13 cellular contexts compared by ENCODE assay signal in the genomic region with DNA sequence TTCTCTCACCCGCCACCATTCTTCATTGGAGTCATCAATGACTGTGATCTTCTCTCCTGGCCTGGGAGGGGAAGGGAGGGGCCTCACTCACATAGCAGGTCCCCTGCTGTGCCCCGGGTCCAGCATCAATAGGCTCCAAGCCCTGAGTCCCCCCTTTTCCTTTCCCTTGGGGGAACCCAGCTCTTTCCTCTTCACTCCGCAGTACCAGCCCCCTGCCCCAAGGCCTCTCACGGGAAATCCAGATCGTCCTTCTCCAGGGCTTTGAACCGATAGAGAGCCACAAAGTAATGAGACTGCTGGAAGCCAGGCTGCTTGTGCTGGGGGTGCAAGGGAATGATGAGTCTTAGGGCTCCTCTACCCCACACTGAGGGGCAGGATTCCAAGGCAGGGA. TPM values are rescaled to one million over a fixed set of nuclear protein-coding genes. Genes with fewer than 3 reads are reported as not detected.
A peak's percentile ranks its signal among the peaks of the same experiment; 100 is the strongest.
DNase-seq lines count a peak whose midpoint lies in the region; ATAC-seq and TF ChIP-seq lines count a peak whose summit lies in the region.
"Had no signal": no experiment of that assay in that cellular context is flagged by ENCODE, and none has a peak within 500 bp of the region (broad histone marks: within the 10 kb centered on the region; RNA-seq: fewer than 3 reads in every experiment).

No MANE protein-coding gene starts in this region.

- H4K20me1 ChIP-seq in BLaER1 = peaks cover 28% of the 10 kb centered on the region

- TF ChIP-seq CTCF in WTC11 (IDR thresholded peaks at IDR 0.05) = no peak
- no peak for TF ChIP-seq CTCF in esophagus squamous epithelium (IDR thresholded peaks at IDR 0.05)

- no peak overlapping the region for H3K9ac ChIP-seq in BLaER1

- H3K27me3 Mint-ChIP-seq in WTC11 (ENCODE audit: low read depth) = peaks cover 51% of the 10 kb centered on the region
- peaks cover 30 to 48% (median 36%) of the 10 kb centered on the region in 5 donors for H3K27me3 Mint-ChIP-seq in naive thymus-derived CD4-positive, alpha-beta T cell

- H3K4me1 ChIP-seq in BLaER1 = peaks cover 56% of the 10 kb centered on the region
- peaks cover 36 to 42% of the 10 kb centered on the region in 2 donors for H3K4me1 ChIP-seq in naive thymus-derived CD4-positive, alpha-beta T cell (ENCODE audit: control insufficient read depth in 2 of 2, insufficient read depth in 2 of 2, low read length in 2 of 2)
- H3K4me1 ChIP-seq in esophagus squamous epithelium = peaks cover 43 to 50% (median 48%) of the 10 kb centered on the region in 3 donors

- no peak overlapping the region for H3K27ac Mint-ChIP-seq in WTC11
- H3K27ac Mint-ChIP-seq in naive thymus-derived CD4-positive, alpha-beta T cell = no peak overlapping the region

- TF ChIP-seq POLR2A in esophagus squamous epithelium (IDR thresholded peaks at IDR 0.05) = no peak

- CTCF ChIA-PET in WTC11 (lab: Charles Lee) = interaction anchor here (0.8 to 18.5 kb wide), 10 partner anchors 10 to 215 kb away, joined by 3 to 660 read pairs (median 10); partner anchors contain the start of genes INHBE, NXPH4 and SHMT2
- CTCF ChIA-PET in naive thymus-derived CD4-positive, alpha-beta T cell (lab: Charles Lee) = interaction anchor here (0.6 to 11.8 kb wide), 7 partner anchors 17 to 275 kb away, joined by 3 to 156 read pairs (median 4); partner anchors contain the start of genes NXPH4 and SHMT2

- no peaks in the 10 kb centered on the region for H3K9me3 ChIP-seq in BLaER1
- H3K9me3 ChIP-seq in naive thymus-derived CD4-positive, alpha-beta T cell (ENCODE audit: control insufficient read depth in 2 of 3, low read length in 3 of 3) = no peaks in the 10 kb centered on the region
- H3K9me3 ChIP-seq in esophagus squamous epithelium = no peaks in the 10 kb centered on the region
- H3K9me3 ChIP-seq: BE2C, pancreas, transverse colon had no signal

- no peak overlapping the region for H3K27ac ChIP-seq in BLaER1
- no peak overlapping the region for H3K27ac ChIP-seq in naive thymus-derived CD4-positive, alpha-beta T cell (ENCODE audit: low read depth, low read length)
- no peak overlapping the region for H3K27ac ChIP-seq in esophagus squamous epithelium
- H3K27ac ChIP-seq: pancreas, transverse colon had no signal

- H3K27me3 ChIP-seq in BLaER1 (peaks cover 60% of the 10 kb centered on the region), H7 (ENCODE audit: control insufficient read depth, insufficient read depth, low read length) (peaks cover 42% of the 10 kb centered on the region), esophagus squamous epithelium (peaks cover 14 to 59% (median 35%) of the 10 kb centered on the region in 4 donors)
- H3K27me3 ChIP-seq in naive thymus-derived CD4-positive, alpha-beta T cell (ENCODE audit: control insufficient read depth in 2 of 2, insufficient read depth in 2 of 2, low read length in 2 of 2) = peaks cover 7 to 11% of the 10 kb centered on the region in 2 donors

- H3K36me3 ChIP-seq in BLaER1 (no peaks in the 10 kb centered on the region), H7 (replicated peaks; ENCODE audit: control insufficient read depth, insufficient read depth, low read length) (no peaks in the 10 kb centered on the region), esophagus squamous epithelium (no peaks in the 10 kb centered on the region)
- H3K36me3 ChIP-seq in naive thymus-derived CD4-positive, alpha-beta T cell (ENCODE audit: control insufficient read depth in 2 of 3, insufficient read depth in 3 of 3, low read length in 3 of 3) = no peaks in the 10 kb centered on the region
- H3K36me3 ChIP-seq: BE2C, pancreas, transverse colon had no signal

- H3K36me3 Mint-ChIP-seq in WTC11 = no peaks in the 10 kb centered on the region
- H3K36me3 Mint-ChIP-seq in naive thymus-derived CD4-positive, alpha-beta T cell = peaks cover 0 to 5% (median 4%) of the 10 kb centered on the region in 5 donors

- H3K4me2 ChIP-seq in BLaER1 = peak overlapping the region; percentile 97

- no peak for ATAC-seq in WTC11
- ATAC-seq in naive thymus-derived CD4-positive, alpha-beta T cell = no peak
- ATAC-seq in HG02973 (IDR thresholded peaks at IDR 0.05; ENCODE audit: unreplicated experiment) = no peak

- 57 to 70% methylated on average over 2 to 5 of the region's 6 CpGs for WGBS in esophagus squamous epithelium, 2 donors

- H3K4me3 ChIP-seq in BLaER1 (no peak overlapping the region), H7 (ENCODE audit: insufficient read depth, low read depth, low read length) (no peak overlapping the region), esophagus squamous epithelium (no peak overlapping the region)
- H3K4me3 ChIP-seq in naive thymus-derived CD4-positive, alpha-beta T cell (ENCODE audit: low read length) = no peak overlapping the region

- peaks cover 69% of the 10 kb centered on the region for H3K4me1 Mint-ChIP-seq in WTC11
- peaks cover 37 to 53% (median 46%) of the 10 kb centered on the region in 7 donors for H3K4me1 Mint-ChIP-seq in naive thymus-derived CD4-positive, alpha-beta T cell

- POLR2A ChIA-PET in WTC11 (lab: Charles Lee) = interaction anchor here (9.7 kb wide), 1 partner anchor 20 kb away, joined by 97 read pairs; no protein-coding TSS in a partner anchor
- POLR2A ChIA-PET in naive thymus-derived CD4-positive, alpha-beta T cell (lab: Charles Lee) = interaction anchor here (7.7 kb wide), 1 partner anchor 17 kb away, joined by 79 read pairs; the partner anchor contains the start of gene SHMT2

- DNase-seq in H7 = peak; percentile 56
- DNase-seq in WTC11 (ENCODE audit: low spot score) = peak; percentile 7
- no peak for DNase-seq in naive thymus-derived CD4-positive, alpha-beta T cell
- no peak for DNase-seq in Ammon's horn (ENCODE audit: low spot score)
- DNase-seq in T1000 (lab: John Stamatoyannopoulos, UW) = no peak
- DNase-seq in esophagus squamous epithelium (lab: John Stamatoyannopoulos, UW) = no peak

- peak overlapping the region; percentile 83 for H3K4me3 Mint-ChIP-seq in WTC11
- H3K4me3 Mint-ChIP-seq in naive thymus-derived CD4-positive, alpha-beta T cell = peak overlapping the region in 8 of 10 donors; percentile 47 to 97 (median 80)

- intact Hi-C loops in naive thymus-derived CD4-positive, alpha-beta T cell (cut with micrococcal nuclease) = loop anchor here (5.0 to 10.0 kb wide), 6 partner anchors 132 to 380 kb away; partner anchors contain the start of genes NAB2 (in 1 of the 2), NEMP1 (in 1 of the 2), STAT6 (in 1 of the 2) and ZBTB39 (in 1 of the 2)
- intact Hi-C loops in esophagus squamous epithelium (cut with DNase I) = no loop called here

- no peaks in the 10 kb centered on the region for H3K9me3 Mint-ChIP-seq in WTC11
- peaks cover 0 to 2% (median 0%) of the 10 kb centered on the region in 11 donors for H3K9me3 Mint-ChIP-seq in naive thymus-derived CD4-positive, alpha-beta T cell
- H3K9me3 Mint-ChIP-seq: activated B cell treated with CpG ODN at 0.5 μM for 24 hours had no signal

TF ChIP-seq in WTC11, 78 proteins besides CTCF, POLR2A, EP300 and RAD21 (continues in another document):
- TF ChIP-seq PREB (CRISPR knock-in tag; IDR thresholded peaks at IDR 0.05; ENCODE audit: borderline replicate concordance) (no peak), JUN (CRISPR knock-in tag; IDR thresholded peaks at IDR 0.05) (no peak), KAT7 (CRISPR knock-in tag; IDR thresholded peaks at IDR 0.05; ENCODE audit: borderline replicate concordance) (no peak)
- TF ChIP-seq, protein P1, sequence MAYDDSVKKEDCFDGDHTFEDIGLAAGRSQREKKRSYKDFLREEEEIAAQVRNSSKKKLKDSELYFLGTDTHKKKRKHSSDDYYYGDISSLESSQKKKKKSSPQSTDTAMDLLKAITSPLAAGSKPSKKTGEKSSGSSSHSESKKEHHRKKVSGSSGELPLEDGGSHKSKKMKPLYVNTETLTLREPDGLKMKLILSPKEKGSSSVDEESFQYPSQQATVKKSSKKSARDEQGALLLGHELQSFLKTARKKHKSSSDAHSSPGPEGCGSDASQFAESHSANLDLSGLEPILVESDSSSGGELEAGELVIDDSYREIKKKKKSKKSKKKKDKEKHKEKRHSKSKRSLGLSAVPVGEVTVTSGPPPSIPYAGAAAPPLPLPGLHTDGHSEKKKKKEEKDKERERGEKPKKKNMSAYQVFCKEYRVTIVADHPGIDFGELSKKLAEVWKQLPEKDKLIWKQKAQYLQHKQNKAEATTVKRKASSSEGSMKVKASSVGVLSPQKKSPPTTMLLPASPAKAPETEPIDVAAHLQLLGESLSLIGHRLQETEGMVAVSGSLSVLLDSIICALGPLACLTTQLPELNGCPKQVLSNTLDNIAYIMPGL (CRISPR knock-in tag; IDR thresholded peaks at IDR 0.05) = no peak

RNA-seq across cellular contexts. Expression of gene STAC3, which starts 6.7 kb away (rescaled TPM):
- 0.90 and 1.6 TPM in 2 replicates for total RNA-seq in H7 (2014; rRNA removed; shearing (Covaris generic))
- total RNA-seq in WTC11 (2021) (3.2 to 3.4 TPM (median 3.3 TPM) in 3 replicates), esophagus squamous epithelium (under 1 TPM; 0.29 to 0.95 (median 0.47) TPM)
- 1 to 10 TPM; 2.5 to 7.3 (median 5.6) TPM for total RNA-seq in naive thymus-derived CD4-positive, alpha-beta T cell
- polyA plus RNA-seq in naive thymus-derived CD4-positive, alpha-beta T cell = not detected
- polyA plus RNA-seq: smooth muscle cell had no signal

RNA-seq across cellular contexts. Expression of gene SHMT2, which starts 14.8 kb away (rescaled TPM):
- total RNA-seq in H7 (2014; rRNA removed; shearing (Covaris generic)) = 355 and 399 TPM in 2 replicates
- total RNA-seq in WTC11 (2021) (262 to 297 TPM (median 265 TPM) in 3 replicates), esophagus squamous epithelium (100 to 1,000 TPM in 1 of 4 donors, 10 to 100 TPM in 3; 56.1 to 104 (median 76.6) TPM)
- total RNA-seq in naive thymus-derived CD4-positive, alpha-beta T cell = 100 to 1,000 TPM in 1 of 5 experiments, 10 to 100 TPM in 4; 21.7 to 175 (median 36.1) TPM
- 10 to 100 TPM; 29.7 to 40.4 TPM for polyA plus RNA-seq in naive thymus-derived CD4-positive, alpha-beta T cell

RNA-seq across cellular contexts. Expression of gene NXPH4, which starts 27.7 kb away (rescaled TPM):
- 0.74 and 2.2 TPM in 2 replicates for total RNA-seq in H7 (2014; rRNA removed; shearing (Covaris generic))
- total RNA-seq in WTC11 (2021) (3.7 to 4.9 TPM (median 4.4 TPM) in 3 replicates), esophagus squamous epithelium (1 to 10 TPM in 2 of 4 donors, under 1 TPM in 2; 0.21 to 5.0 (median 2.5) TPM)
- under 1 TPM in 1 of 5 experiments, not detected in 4; 0.31 TPM for total RNA-seq in naive thymus-derived CD4-positive, alpha-beta T cell
- polyA plus RNA-seq in naive thymus-derived CD4-positive, alpha-beta T cell = not detected
- total RNA-seq: transverse colon had no signal

Comparison
In these comparisons a context has a peak if more than half of its experiments do, and no peak if none do; other contexts are left out.
1. DNase-seq: peak in H7 (single experiment) and WTC11 (single experiment); none in naive thymus-derived CD4-positive, alpha-beta T cell (0 of 9), Ammon's horn (single experiment), T1000 (single experiment) and esophagus squamous epithelium (single experiment).